Comparison of ENCODE assay signal across 1 cellular context in the genomic region with DNA sequence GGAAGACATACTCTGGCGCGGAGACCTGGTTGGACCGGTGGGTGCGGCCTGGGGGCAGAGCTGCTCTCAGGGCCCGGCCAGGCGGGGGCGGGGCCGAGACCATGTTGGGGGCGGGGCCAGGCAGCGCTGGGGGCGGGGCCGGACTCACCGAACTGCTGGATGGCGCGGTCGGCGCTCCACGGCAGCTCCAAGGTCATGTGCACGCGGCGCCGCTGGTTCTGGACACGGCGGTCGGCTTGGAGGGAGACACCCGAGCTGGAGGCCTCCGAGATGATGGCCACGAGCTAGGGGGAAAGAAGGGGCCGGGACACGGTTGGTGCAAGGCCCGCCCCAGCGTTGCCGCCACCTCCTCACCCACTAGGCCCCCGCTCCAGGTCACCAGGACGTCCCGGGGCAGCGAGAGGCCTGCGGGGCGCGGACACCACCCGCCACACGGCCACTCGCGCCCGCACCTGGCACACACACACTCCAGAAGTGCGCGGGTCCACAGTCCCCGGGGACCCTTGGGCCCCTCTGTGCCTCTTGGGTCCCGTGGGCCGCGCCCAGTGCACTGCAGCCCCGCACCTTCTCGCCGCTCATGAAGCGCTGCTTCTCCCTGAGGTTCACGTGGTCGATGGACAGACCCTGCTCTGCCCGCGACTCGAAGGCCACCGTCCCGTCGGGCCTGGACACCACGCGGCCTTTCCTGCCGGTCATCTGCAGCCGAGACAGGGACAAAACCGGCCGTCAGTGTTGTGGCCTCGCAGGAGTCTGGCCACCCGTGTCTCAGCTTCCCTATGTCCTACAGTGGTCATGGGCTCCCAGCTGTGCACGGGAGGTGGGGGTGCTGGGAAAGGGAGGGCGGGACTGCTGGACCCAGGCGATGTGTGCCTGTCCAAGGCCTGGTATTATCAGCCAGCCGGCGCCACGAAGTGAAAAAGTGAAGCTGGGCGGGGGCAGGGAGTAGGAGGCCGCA.
TF ChIP-seq lines count a peak whose summit lies in the region.

No MANE protein-coding gene starts in this region.

TF ChIP-seq in IMR-90, 13 proteins besides CTCF, POLR2A, EP300 and RAD21:
- TF ChIP-seq MXI1 (IDR thresholded peaks at IDR 0.05; ENCODE audit: borderline replicate concordance, low read depth, low read length) (no peak), BHLHE40 (IDR thresholded peaks at IDR 0.05; ENCODE audit: low read depth, low read length) (no peak), RFX5 (IDR thresholded peaks at IDR 0.05; ENCODE audit: low read depth, low read length) (no peak), NFE2L2 (IDR thresholded peaks at IDR 0.05; ENCODE audit: low read depth, low read length) (no peak)
